Comparison of ENCODE assay signal across 1 cellular context in genomic region chr20:58407201-58407873, GRCh38.
TF ChIP-seq lines count a peak whose summit lies in the region.

No MANE protein-coding gene starts in this region.

TF ChIP-seq in IMR-90, 13 proteins besides CTCF, POLR2A, EP300 and RAD21 (continued from another document):
- TF ChIP-seq CEBPB (IDR thresholded peaks at IDR 0.05; ENCODE audit: low read depth, low read length) (no peak), NFE2L2 (IDR thresholded peaks at IDR 0.05; ENCODE audit: low read depth, low read length) (no peak), CHD1 (IDR thresholded peaks at IDR 0.05; ENCODE audit: low read depth, low read length) (no peak), ELK1 (IDR thresholded peaks at IDR 0.05; ENCODE audit: borderline replicate concordance, low read depth, low read length) (no peak)
